In the genomic region with DNA sequence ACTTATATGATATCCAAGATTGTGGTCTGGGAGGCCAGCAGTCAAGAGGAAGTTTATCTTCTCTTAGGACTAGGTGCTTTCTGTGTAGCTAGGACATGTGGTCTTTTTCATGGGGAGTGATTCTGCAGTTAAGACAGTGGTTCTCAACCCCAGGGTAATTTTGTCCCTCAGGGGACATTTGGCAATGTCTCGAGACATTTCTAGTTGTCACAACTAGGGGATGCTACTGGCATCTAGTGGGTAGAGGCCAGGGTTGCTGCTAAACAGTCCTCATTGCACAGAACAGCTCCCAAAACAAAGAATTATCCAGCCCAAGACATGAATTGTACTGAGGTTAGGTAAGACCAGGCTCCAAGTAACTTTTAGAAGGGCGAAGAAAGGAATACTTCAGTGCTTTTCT, we compare ENCODE assay signal across 1 cellular context.
TF ChIP-seq lines count a peak whose summit lies in the region.

No MANE protein-coding gene starts in this region.

TF ChIP-seq in A549, 52 proteins besides CTCF, POLR2A, EP300 and RAD21 (continued from another document):
- TF ChIP-seq, protein P1, sequence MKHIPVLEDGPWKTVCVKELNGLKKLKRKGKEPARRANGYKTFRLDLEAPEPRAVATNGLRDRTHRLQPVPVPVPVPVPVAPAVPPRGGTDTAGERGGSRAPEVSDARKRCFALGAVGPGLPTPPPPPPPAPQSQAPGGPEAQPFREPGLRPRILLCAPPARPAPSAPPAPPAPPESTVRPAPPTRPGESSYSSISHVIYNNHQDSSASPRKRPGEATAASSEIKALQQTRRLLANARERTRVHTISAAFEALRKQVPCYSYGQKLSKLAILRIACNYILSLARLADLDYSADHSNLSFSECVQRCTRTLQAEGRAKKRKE (CRISPR knock-in tag; IDR thresholded peaks at IDR 0.05; ENCODE audit: low read depth): no peak
- no peak for TF ChIP-seq JUN (IDR thresholded peaks at IDR 0.05)
- TF ChIP-seq EHF (CRISPR knock-in tag; IDR thresholded peaks at IDR 0.05): no peak
- no peak for TF ChIP-seq JUNB (IDR thresholded peaks at IDR 0.05)
- no peak for TF ChIP-seq ZNF302 (CRISPR knock-in tag; IDR thresholded peaks at IDR 0.05)
- TF ChIP-seq TP53 (CRISPR knock-in tag; IDR thresholded peaks at IDR 0.05): no peak
- TF ChIP-seq ZC3H11A (IDR thresholded peaks at IDR 0.05): no peak
- TF ChIP-seq MYC (IDR thresholded peaks at IDR 0.05; ENCODE audit: borderline replicate concordance, low read length): no peak
- TF ChIP-seq HEYL (CRISPR knock-in tag; IDR thresholded peaks at IDR 0.05): no peak
- TF ChIP-seq MAZ (IDR thresholded peaks at IDR 0.05; ENCODE audit: borderline replicate concordance, low read depth, low read length): no peak
- TF ChIP-seq CBX8 (IDR thresholded peaks at IDR 0.05): no peak
- no peak for TF ChIP-seq NFE2L2 (conservative IDR thresholded peaks at IDR 0.05; ENCODE audit: low read length)
- TF ChIP-seq HOXB5 (CRISPR knock-in tag; IDR thresholded peaks at IDR 0.05): no peak
- no peak for TF ChIP-seq CBX2 (IDR thresholded peaks at IDR 0.05; ENCODE audit: borderline replicate concordance, low read depth)
